ENCODE assay signal across 1 cellular context in the genomic region with DNA sequence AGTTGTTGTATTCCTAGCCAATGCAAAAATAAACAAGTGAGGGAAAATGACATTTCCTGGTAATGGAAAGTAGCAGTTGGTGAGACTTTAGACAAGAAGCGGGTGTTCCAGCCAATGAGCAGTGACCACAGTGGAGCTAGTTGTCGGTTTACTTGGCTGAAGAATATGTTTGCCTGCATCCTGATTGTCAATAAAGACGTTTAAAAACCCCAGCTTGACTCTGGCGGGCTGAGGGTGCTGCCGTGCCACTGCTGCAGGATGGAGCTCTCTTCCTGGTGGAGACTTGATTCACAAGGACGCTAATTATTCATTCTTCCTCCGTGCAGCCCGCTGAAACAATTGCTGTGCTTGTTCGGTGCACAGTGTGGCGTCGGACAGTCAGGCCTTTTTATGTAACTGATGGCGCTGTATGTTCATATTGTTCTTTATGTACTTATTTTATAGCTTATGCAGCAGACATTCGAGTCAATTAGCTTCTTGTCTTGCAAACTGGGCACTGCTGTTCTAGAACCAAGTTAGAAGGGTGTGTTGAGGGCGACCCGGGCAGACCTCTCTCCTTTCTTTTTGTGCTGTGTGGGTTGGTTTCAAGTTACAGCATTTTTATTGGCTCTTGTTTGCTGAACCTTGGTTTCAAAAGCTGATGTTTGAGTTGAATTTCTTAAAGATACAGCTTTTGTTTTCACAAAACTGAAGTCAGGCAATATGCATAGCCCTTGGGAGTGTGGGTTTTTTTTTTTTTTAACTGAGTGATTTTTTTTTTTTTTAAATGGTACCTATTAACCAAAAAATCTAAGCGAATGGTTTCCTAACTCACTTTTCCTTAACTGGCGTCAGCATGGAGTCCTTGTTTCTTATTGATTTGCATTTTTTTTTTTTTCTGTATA.
TF ChIP-seq lines count a peak whose summit lies in the region.

No MANE protein-coding gene starts in this region.

TF ChIP-seq in WTC11, 78 proteins besides CTCF, POLR2A, EP300 and RAD21 (continued from another document):
- TF ChIP-seq, protein P1, sequence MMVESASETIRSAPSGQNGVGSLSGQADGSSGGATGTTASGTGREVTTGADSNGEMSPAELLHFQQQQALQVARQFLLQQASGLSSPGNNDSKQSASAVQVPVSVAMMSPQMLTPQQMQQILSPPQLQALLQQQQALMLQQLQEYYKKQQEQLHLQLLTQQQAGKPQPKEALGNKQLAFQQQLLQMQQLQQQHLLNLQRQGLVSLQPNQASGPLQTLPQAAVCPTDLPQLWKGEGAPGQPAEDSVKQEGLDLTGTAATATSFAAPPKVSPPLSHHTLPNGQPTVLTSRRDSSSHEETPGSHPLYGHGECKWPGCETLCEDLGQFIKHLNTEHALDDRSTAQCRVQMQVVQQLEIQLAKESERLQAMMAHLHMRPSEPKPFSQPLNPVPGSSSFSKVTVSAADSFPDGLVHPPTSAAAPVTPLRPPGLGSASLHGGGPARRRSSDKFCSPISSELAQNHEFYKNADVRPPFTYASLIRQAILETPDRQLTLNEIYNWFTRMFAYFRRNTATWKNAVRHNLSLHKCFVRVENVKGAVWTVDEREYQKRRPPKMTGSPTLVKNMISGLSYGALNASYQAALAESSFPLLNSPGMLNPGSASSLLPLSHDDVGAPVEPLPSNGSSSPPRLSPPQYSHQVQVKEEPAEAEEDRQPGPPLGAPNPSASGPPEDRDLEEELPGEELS (CRISPR knock-in tag; IDR thresholded peaks at IDR 0.05), result 0 out of 2 replicates have a peak, but pooled peaks have one; percentile 17
